Comparison of ENCODE assay signal across 1 cellular context in genomic region chr18:10453261-10453884, GRCh38.
TF ChIP-seq lines count a peak whose summit lies in the region.

No MANE protein-coding gene starts in this region.

TF ChIP-seq in HepG2, 621 proteins besides CTCF, POLR2A, EP300 and RAD21:
- no peak for TF ChIP-seq ZNF329 (CRISPR knock-in tag; IDR thresholded peaks at IDR 0.05; ENCODE audit: low read depth)
- no peak for TF ChIP-seq SMARCC2 (IDR thresholded peaks at IDR 0.05)
- TF ChIP-seq KMT2A (CRISPR knock-in tag; IDR thresholded peaks at IDR 0.05): no peak
